ENCODE assay signal across 1 cellular context in genomic region chr1:56235909-56236510, GRCh38.
A peak's percentile ranks its signal among the peaks of the same experiment; 100 is the strongest.
TF ChIP-seq lines count a peak whose summit lies in the region.

No MANE protein-coding gene starts in this region.

TF ChIP-seq in HepG2, 621 proteins besides CTCF, POLR2A, EP300 and RAD21 (continued from another document and continues in another):
- no peak for TF ChIP-seq KIAA2018 (CRISPR knock-in tag; IDR thresholded peaks at IDR 0.05; ENCODE audit: borderline replicate concordance)
- TF ChIP-seq ZNF335 (CRISPR knock-in tag; IDR thresholded peaks at IDR 0.05), result no peak
- peak; percentile 57; the same call in 1 of the 2 replicates for TF ChIP-seq ZNF121 (CRISPR knock-in tag; IDR thresholded peaks at IDR 0.05)
- no peak for TF ChIP-seq CEBPZ (IDR thresholded peaks at IDR 0.05; ENCODE audit: low read length)
- no peak for TF ChIP-seq DNMT1 (CRISPR knock-in tag; IDR thresholded peaks at IDR 0.05)
- no peak for TF ChIP-seq ZBTB8A (CRISPR knock-in tag; IDR thresholded peaks at IDR 0.05; ENCODE audit: borderline replicate concordance, low read depth)
- TF ChIP-seq RFX3 (CRISPR knock-in tag; IDR thresholded peaks at IDR 0.05), result no peak
- no peak for TF ChIP-seq ZNF776 (CRISPR knock-in tag; IDR thresholded peaks at IDR 0.05)
- TF ChIP-seq ZNF563 (CRISPR knock-in tag; IDR thresholded peaks at IDR 0.05), result no peak
- peak; percentile 14; the same call in 1 of the 2 replicates for TF ChIP-seq SOX5 (CRISPR knock-in tag; IDR thresholded peaks at IDR 0.05; ENCODE audit: borderline replicate concordance)
- peak; percentile 41 for TF ChIP-seq TEAD3 (CRISPR knock-in tag; optimal IDR thresholded peaks at IDR 0.05; ENCODE audit: borderline replicate concordance)
- no peak for TF ChIP-seq RFXANK (CRISPR knock-in tag; IDR thresholded peaks at IDR 0.05)
- TF ChIP-seq MBD4 (IDR thresholded peaks at IDR 0.05; ENCODE audit: borderline replicate concordance, low read length), result no peak
- no peak for TF ChIP-seq MAX (IDR thresholded peaks at IDR 0.05)
- TF ChIP-seq ZMYM3 (CRISPR knock-in tag; IDR thresholded peaks at IDR 0.05), result peak; percentile 49; the same call in 1 of the 2 replicates
- TF ChIP-seq TRIM24 (CRISPR knock-in tag; IDR thresholded peaks at IDR 0.05), result no peak
- TF ChIP-seq HNF1A (IDR thresholded peaks at IDR 0.05; ENCODE audit: low read depth), result no peak
- no peak for TF ChIP-seq HNF1A (CRISPR knock-in tag; IDR thresholded peaks at IDR 0.05; ENCODE audit: borderline replicate concordance)
- no peak for TF ChIP-seq POLR2AphosphoS2 (IDR thresholded peaks at IDR 0.05; ENCODE audit: low read depth, low read length)
- no peak for TF ChIP-seq ZFP91 (CRISPR knock-in tag; IDR thresholded peaks at IDR 0.05; ENCODE audit: borderline replicate concordance)
- no peak for TF ChIP-seq NCOA5 (CRISPR knock-in tag; IDR thresholded peaks at IDR 0.05)
- TF ChIP-seq SMC3 (IDR thresholded peaks at IDR 0.05; ENCODE audit: low read length), result peak; percentile 20; the same call in 1 of the 2 replicates
- no peak for TF ChIP-seq ZNF12 (CRISPR knock-in tag; IDR thresholded peaks at IDR 0.05)
- no peak for TF ChIP-seq ZNF616 (CRISPR knock-in tag; IDR thresholded peaks at IDR 0.05; ENCODE audit: low read depth)
- TF ChIP-seq ZNF597 (CRISPR knock-in tag; IDR thresholded peaks at IDR 0.05), result no peak
- no peak for TF ChIP-seq AFF4 (CRISPR knock-in tag; IDR thresholded peaks at IDR 0.05)
- TF ChIP-seq DRAP1 (CRISPR knock-in tag; IDR thresholded peaks at IDR 0.05), result no peak
- TF ChIP-seq SOX6 (IDR thresholded peaks at IDR 0.05), result no peak
- TF ChIP-seq SOX6 (CRISPR knock-in tag; IDR thresholded peaks at IDR 0.05), result peak; percentile 41; the same call in 1 of the 2 replicates
- peak; percentile 67; the same call in 1 of the 2 replicates for TF ChIP-seq ZNF644 (CRISPR knock-in tag; IDR thresholded peaks at IDR 0.05; ENCODE audit: low read depth)
- TF ChIP-seq SYNCRIP (IDR thresholded peaks at IDR 0.05; ENCODE audit: insufficient read depth, low read depth, low read length), result no peak
- TF ChIP-seq RARA (CRISPR knock-in tag; IDR thresholded peaks at IDR 0.05), result peak; percentile 23; the same call in 1 of the 2 replicates
- peak; percentile 25; the same call in 1 of the 2 replicates for TF ChIP-seq HDAC1 (CRISPR knock-in tag; IDR thresholded peaks at IDR 0.05)
- TF ChIP-seq HNRNPLL (IDR thresholded peaks at IDR 0.05; ENCODE audit: low read depth, low read length, poor library complexity, severe bottlenecking), result no peak
- peak; percentile 76 for TF ChIP-seq STAG1 (CRISPR knock-in tag; IDR thresholded peaks at IDR 0.05)
- TF ChIP-seq AGO1 (IDR thresholded peaks at IDR 0.05; ENCODE audit: low read depth, low read length, poor library complexity, severe bottlenecking), result no peak
- TF ChIP-seq ELF3 (CRISPR knock-in tag; IDR thresholded peaks at IDR 0.05), result no peak
- TF ChIP-seq REXO4 (CRISPR knock-in tag; IDR thresholded peaks at IDR 0.05; ENCODE audit: borderline replicate concordance), result no peak
